In the genomic region with DNA sequence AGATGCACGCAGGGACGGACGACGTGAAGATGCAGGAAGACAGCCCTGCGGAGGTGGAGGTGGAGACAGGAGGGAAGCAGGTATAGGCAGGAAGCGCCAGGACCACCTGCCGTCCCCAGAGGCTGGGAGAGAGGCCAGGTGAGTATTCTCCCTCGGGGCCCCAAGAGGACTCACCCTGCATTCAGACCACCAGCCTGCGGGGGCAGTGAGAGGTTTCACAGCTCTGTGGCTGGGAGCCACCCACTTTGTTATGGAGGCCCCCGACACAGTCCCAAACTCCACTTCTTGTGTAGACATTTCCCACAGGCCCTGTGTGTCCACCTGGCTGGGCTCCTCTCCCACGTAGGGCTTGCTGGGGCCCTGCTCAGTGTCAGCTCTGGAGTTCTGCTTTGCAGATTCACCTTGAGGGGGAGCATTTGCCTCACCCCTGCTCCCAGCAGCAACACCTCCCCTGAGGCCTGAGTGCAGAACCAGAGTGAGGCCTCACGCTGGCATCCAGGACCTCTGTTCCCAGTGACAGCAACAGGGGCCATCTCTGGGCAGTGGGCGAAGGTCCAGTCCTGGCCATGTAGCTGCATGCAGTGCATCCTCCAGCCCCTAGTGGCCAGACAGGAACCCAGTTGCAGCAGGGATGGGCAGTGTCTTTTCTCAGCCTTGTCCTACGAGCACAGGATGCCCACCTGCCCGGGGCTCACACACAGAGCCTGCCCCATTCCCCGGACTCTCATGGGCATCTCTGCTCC, we compare ENCODE assay signal across 10 cellular contexts.
DNase-seq lines count a peak whose midpoint lies in the region; ATAC-seq and TF ChIP-seq lines count a peak whose summit lies in the region.
"Had no signal": no experiment of that assay in that cellular context is flagged by ENCODE, and none has a peak within 500 bp of the region (broad histone marks: within the 10 kb centered on the region; RNA-seq: fewer than 3 reads in every experiment).

No MANE protein-coding gene starts in this region.

- H3K27ac ChIP-seq in spleen, result no peak overlapping the region

- H3K27me3 ChIP-seq in spleen (replicated peaks in 1 of 7), result peaks cover 0 to 33% (median 0%) of the 10 kb centered on the region in 7 donors

- TF ChIP-seq CTCF in epithelial cell of proximal tubule (conservative IDR thresholded peaks at IDR 0.05; ENCODE audit: low read depth, low read length) (peak; percentile 59), spleen (IDR thresholded peaks at IDR 0.05 in 8 of 11, conservative IDR thresholded peaks at IDR 0.05 in 3 of 11) (peak in 2 of 11 experiments; percentile 21 to 22)

- peaks cover 9% of the 10 kb centered on the region for H3K9me3 Mint-ChIP-seq in activated T-helper 2 cell treated with anti-CD3 and anti-CD28 coated beads, Interferon-gamma antibody, Interleukin-2, Interleukin-4, amounts not matched to agents 10 μg/mL and 5 μg/mL and 100 μg/mL, durations not matched to agents 14 hours and 24 hours and 36 hours

- no peak overlapping the region for H3K27ac Mint-ChIP-seq in activated T-helper 2 cell treated with anti-CD3 and anti-CD28 coated beads, Interferon-gamma antibody, Interleukin-2, Interleukin-4, amounts not matched to agents 10 μg/mL and 5 μg/mL and 100 μg/mL, durations not matched to agents 14 hours and 24 hours and 36 hours
- H3K27ac Mint-ChIP-seq: stimulated activated naive B cell treated with anti-CD40 and anti-IgM and Interleukin-4, amounts not matched to agents 10 μg/mL and 1 μg/mL and 100 μg/mL, for 72 hours had no signal

- H3K4me3 ChIP-seq in epithelial cell of proximal tubule (ENCODE audit: low read depth, low read length) (no peak overlapping the region), spleen (no peak overlapping the region)

- no peak for TF ChIP-seq POLR2A in spleen (IDR thresholded peaks at IDR 0.05)

- no peaks in the 10 kb centered on the region for H3K36me3 ChIP-seq in spleen

- H3K4me3 Mint-ChIP-seq in activated T-helper 2 cell treated with anti-CD3 and anti-CD28 coated beads, Interferon-gamma antibody, Interleukin-2, Interleukin-4, amounts not matched to agents 10 μg/mL and 5 μg/mL and 100 μg/mL, durations not matched to agents 14 hours and 24 hours and 36 hours (ENCODE audit: low read depth), result no peak overlapping the region
- H3K4me3 Mint-ChIP-seq: stimulated activated naive B cell treated with anti-CD40 and anti-IgM and Interleukin-4, amounts not matched to agents 10 μg/mL and 1 μg/mL and 100 μg/mL, for 72 hours had no signal

- DNase-seq in NCI-H82 (lab: John Stamatoyannopoulos, UW) (peak; percentile 26), NCI-H82 treated with DMSO at 0.1 percent for 48 hours (lab: John Stamatoyannopoulos, UW; ENCODE audit: unreplicated experiment) (no peak), RKO (ENCODE audit: low spot score) (peak; percentile 17), epithelial cell of proximal tubule (ENCODE audit: low read depth) (no peak), spleen (peak; percentile 64), D341Med (ENCODE audit: low spot score) (no peak)
- no peak for DNase-seq in activated T-helper 2 cell treated with anti-CD3 and anti-CD28 coated beads, Interferon-gamma antibody, Interleukin-2, Interleukin-4, amounts not matched to agents 10 μg/mL and 5 μg/mL and 100 μg/mL, durations not matched to agents 14 hours and 24 hours and 36 hours (ENCODE audit: low spot score)
- DNase-seq: activated CD4-positive, CD25-positive, alpha-beta regulatory T cell; stimulated activated naive B cell treated with anti-CD40 and anti-IgM and Interleukin-4, amounts not matched to agents 10 μg/mL and 1 μg/mL and 100 μg/mL, for 72 hours had no signal

- H3K9me3 ChIP-seq in spleen, result peaks cover 0 to 5% (median 1%) of the 10 kb centered on the region in 8 donors

- H3K4me1 Mint-ChIP-seq in activated T-helper 2 cell treated with anti-CD3 and anti-CD28 coated beads, Interferon-gamma antibody, Interleukin-2, Interleukin-4, amounts not matched to agents 10 μg/mL and 5 μg/mL and 100 μg/mL, durations not matched to agents 14 hours and 24 hours and 36 hours (ENCODE audit: low read depth), result peaks cover 7% of the 10 kb centered on the region

- ATAC-seq in HG02763 (IDR thresholded peaks at IDR 0.05; ENCODE audit: unreplicated experiment), result no peak
- ATAC-seq: stimulated activated naive B cell treated with anti-CD40 and anti-IgM and Interleukin-4, amounts not matched to agents 10 μg/mL and 1 μg/mL and 100 μg/mL, for 72 hours had no signal

- intact Hi-C loops in spleen (cut with DNase I; ENCODE audit: low total_unique reads), result no loop called here
- intact Hi-C loops in activated T-helper 2 cell treated with anti-CD3 and anti-CD28 coated beads, Interferon-gamma antibody, Interleukin-2, Interleukin-4, amounts not matched to agents 10 μg/mL and 5 μg/mL and 100 μg/mL, durations not matched to agents 14 hours and 24 hours and 36 hours (cut with micrococcal nuclease), result no loop called here

- no peaks in the 10 kb centered on the region for H3K36me3 Mint-ChIP-seq in activated T-helper 2 cell treated with anti-CD3 and anti-CD28 coated beads, Interferon-gamma antibody, Interleukin-2, Interleukin-4, amounts not matched to agents 10 μg/mL and 5 μg/mL and 100 μg/mL, durations not matched to agents 14 hours and 24 hours and 36 hours (ENCODE audit: low read depth)

- H3K27me3 Mint-ChIP-seq in activated T-helper 2 cell treated with anti-CD3 and anti-CD28 coated beads, Interferon-gamma antibody, Interleukin-2, Interleukin-4, amounts not matched to agents 10 μg/mL and 5 μg/mL and 100 μg/mL, durations not matched to agents 14 hours and 24 hours and 36 hours (ENCODE audit: low read depth), result peaks cover 2% of the 10 kb centered on the region

- 76 to 88% (median 86%) methylated on average over 14 to 16 of the region's 16 CpGs for WGBS in spleen, 5 donors

- H3K4me1 ChIP-seq in spleen, result peaks cover 0 to 48% (median 12%) of the 10 kb centered on the region in 6 donors

Comparison
In these comparisons a context has a peak if more than half of its experiments do, and no peak if none do; other contexts are left out.
1. DNase-seq: peak in NCI-H82 (single experiment), RKO (single experiment) and spleen (single experiment); none in NCI-H82 treated with DMSO at 0.1 percent for 48 hours (single experiment), epithelial cell of proximal tubule (single experiment), activated T-helper 2 cell treated with anti-CD3 and anti-CD28 coated beads, Interferon-gamma antibody, Interleukin-2, Interleukin-4, amounts not matched to agents 10 μg/mL and 5 μg/mL and 100 μg/mL, durations not matched to agents 14 hours and 24 hours and 36 hours (single experiment) and D341Med (single experiment).